8 cellular contexts compared by ENCODE assay signal in the genomic region with DNA sequence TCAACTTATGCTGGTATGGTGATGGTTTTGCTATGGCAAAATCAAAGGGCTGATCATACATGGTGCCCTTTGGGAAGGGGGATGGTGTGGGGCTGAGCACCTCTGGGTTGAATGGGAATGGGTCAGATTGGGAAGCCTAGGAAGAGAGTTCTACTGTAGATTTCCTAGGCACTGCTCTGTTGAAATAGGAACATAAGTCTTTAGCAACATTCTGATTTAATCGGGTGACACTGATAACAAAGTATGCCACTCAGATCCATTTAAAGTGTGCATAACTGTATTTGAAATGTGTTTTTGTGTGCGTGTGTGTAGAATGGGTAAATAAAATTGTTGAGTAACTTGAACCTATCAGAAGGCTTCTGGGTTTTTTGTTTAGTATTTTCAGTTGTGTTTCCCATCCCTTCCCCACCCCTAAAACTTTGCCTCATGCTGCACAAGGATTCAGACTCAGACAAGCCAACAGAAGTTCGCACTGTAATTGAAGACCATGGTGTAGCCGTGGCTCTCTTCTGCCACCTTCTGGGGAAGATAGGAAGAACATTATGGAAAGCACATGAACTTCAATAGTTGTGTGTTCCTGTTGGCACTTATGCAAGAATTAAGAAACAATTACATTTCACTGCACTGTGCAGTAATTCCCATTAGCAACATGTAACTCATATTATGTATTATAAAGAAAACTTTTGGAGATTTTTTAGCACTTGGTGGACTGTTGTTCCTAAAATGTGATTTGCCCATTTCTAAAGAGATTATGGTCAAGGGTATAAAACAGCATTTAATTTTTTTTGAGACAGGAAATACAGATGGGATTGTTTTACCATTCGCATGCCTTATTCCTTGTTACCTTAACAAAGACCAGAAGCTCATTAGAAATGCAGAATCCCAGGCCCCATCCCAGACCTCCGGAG. TPM values are rescaled to one million over a fixed set of nuclear protein-coding genes. Genes with fewer than 3 reads are reported as not detected.
DNase-seq lines count a peak whose midpoint lies in the region; ATAC-seq, FAIRE-seq and TF ChIP-seq lines count a peak whose summit lies in the region.

No MANE protein-coding gene starts in this region.

- intact Hi-C loops in breast epithelium (cut with DNase I; ENCODE audit: low total_unique reads) = loop anchor here (2.0 to 5.0 kb wide), 2 partner anchors 47 to 600 kb away; no protein-coding TSS in a partner anchor

- H3K27ac ChIP-seq in HEK293 (ENCODE audit: extremely low read depth, low read depth, low read length) (no peak overlapping the region), WERI-Rb-1 (no peak overlapping the region), breast epithelium (no peak overlapping the region)

- H3K9me3 ChIP-seq in HEK293 (ENCODE audit: control insufficient read depth, insufficient read depth, low read depth, low read length) (no peaks in the 10 kb centered on the region), WERI-Rb-1 (ENCODE audit: severe bottlenecking) (no peaks in the 10 kb centered on the region), breast epithelium (no peaks in the 10 kb centered on the region)

- DNase-seq in DMS 273 (lab: John Stamatoyannopoulos, UW; ENCODE audit: unreplicated experiment) (peak; percentile 81), NCI-H2196 (lab: John Stamatoyannopoulos, UW; ENCODE audit: unreplicated experiment) (peak; percentile 63), WERI-Rb-1 (peak; percentile 81), breast epithelium (ENCODE audit: low spot score in 2 of 2) (peak in 1 of 2 donors; percentile 67)
- DNase-seq in stimulated activated CD4-positive, alpha-beta T cell treated with anti-CD3 and anti-CD28 coated beads, Interleukin-1b, Interleukin-23, amount 100 ng/mL, for 4 hours (ENCODE audit: low read depth in 2 of 2) = peak; percentile 13 to 70

- FAIRE-seq in islet of Langerhans (lab: Jason Lieb, UNC) = peak; percentile 96

- H3K27me3 ChIP-seq in WERI-Rb-1 (ENCODE audit: insufficient read depth, low read depth, severe bottlenecking) (peaks cover 96% of the 10 kb centered on the region), breast epithelium (no peaks in the 10 kb centered on the region)

- H3K4me3 ChIP-seq in HEK293 (ENCODE audit: low read depth, low read length) = no peak overlapping the region
- H3K4me3 ChIP-seq in WERI-Rb-1 (ENCODE audit: low read depth, low read length) = no peak overlapping the region
- H3K4me3 ChIP-seq in breast epithelium = no peak overlapping the region

- no peak for TF ChIP-seq POLR2A in breast epithelium (IDR thresholded peaks at IDR 0.05)

- TF ChIP-seq CTCF in HEK293 (tag by site-specific recombination; IDR thresholded peaks at IDR 0.05) (peak; percentile 68; the same call in 1 of the 2 replicates), WERI-Rb-1 (IDR thresholded peaks at IDR 0.05; ENCODE audit: low read depth, low read length) (peak; percentile 99), breast epithelium (IDR thresholded peaks at IDR 0.05) (peak; percentile 68 to 90 (median 88))

- ATAC-seq in HG03095 (IDR thresholded peaks at IDR 0.05; ENCODE audit: unreplicated experiment) = no peak

- POLR2A ChIA-PET in HEK293 (lab: Yijun Ruan, JAX) = no interaction called here

- no peaks in the 10 kb centered on the region for H3K4me1 ChIP-seq in HEK293 (ENCODE audit: control insufficient read depth, insufficient read depth, low read length)
- peaks cover 0 to 4% of the 10 kb centered on the region in 2 donors for H3K4me1 ChIP-seq in breast epithelium

- H3K36me3 ChIP-seq in HEK293 (ENCODE audit: control insufficient read depth in 2 of 2, insufficient read depth in 1 of 2, low read length in 2 of 2) (no peaks in the 10 kb centered on the region), WERI-Rb-1 (no peaks in the 10 kb centered on the region), breast epithelium (no peaks in the 10 kb centered on the region)

- CTCF ChIA-PET in HEK293 (lab: Yijun Ruan, JAX) = interaction anchor here (0.5 to 4.8 kb wide), 15 partner anchors 19 to 587 kb away, joined by 3 to 20 read pairs (median 4); no protein-coding TSS in a partner anchor

TF ChIP-seq in HEK293, 187 proteins besides CTCF, POLR2A, EP300 and RAD21 (continues in another document):
- TF ChIP-seq ZSCAN23 (tag by site-specific recombination; IDR thresholded peaks at IDR 0.05) = no peak
- peak; percentile 95 for TF ChIP-seq ZNF654 (tag by site-specific recombination; IDR thresholded peaks at IDR 0.05; ENCODE audit: low read depth)
- no peak for TF ChIP-seq ZNF777 (tag by site-specific recombination; IDR thresholded peaks at IDR 0.05; ENCODE audit: borderline replicate concordance)
- TF ChIP-seq KLF8 (tag by site-specific recombination; IDR thresholded peaks at IDR 0.05) = no peak
- TF ChIP-seq ZNF621 (tag by site-specific recombination; IDR thresholded peaks at IDR 0.05) = no peak
- no peak for TF ChIP-seq ZNF350 (tag by site-specific recombination; IDR thresholded peaks at IDR 0.05)
- TF ChIP-seq ZNF335 (tag by site-specific recombination; conservative IDR thresholded peaks at IDR 0.05) = no peak
- TF ChIP-seq ZFP37 (tag by site-specific recombination; IDR thresholded peaks at IDR 0.05) = no peak
- no peak for TF ChIP-seq ZNF433 (tag by site-specific recombination; IDR thresholded peaks at IDR 0.05; ENCODE audit: low read depth)
- no peak for TF ChIP-seq ZFP41 (tag by site-specific recombination; IDR thresholded peaks at IDR 0.05; ENCODE audit: borderline replicate concordance)
- TF ChIP-seq, protein P1, sequence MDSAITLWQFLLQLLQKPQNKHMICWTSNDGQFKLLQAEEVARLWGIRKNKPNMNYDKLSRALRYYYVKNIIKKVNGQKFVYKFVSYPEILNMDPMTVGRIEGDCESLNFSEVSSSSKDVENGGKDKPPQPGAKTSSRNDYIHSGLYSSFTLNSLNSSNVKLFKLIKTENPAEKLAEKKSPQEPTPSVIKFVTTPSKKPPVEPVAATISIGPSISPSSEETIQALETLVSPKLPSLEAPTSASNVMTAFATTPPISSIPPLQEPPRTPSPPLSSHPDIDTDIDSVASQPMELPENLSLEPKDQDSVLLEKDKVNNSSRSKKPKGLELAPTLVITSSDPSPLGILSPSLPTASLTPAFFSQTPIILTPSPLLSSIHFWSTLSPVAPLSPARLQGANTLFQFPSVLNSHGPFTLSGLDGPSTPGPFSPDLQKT (IDR thresholded peaks at IDR 0.05; ENCODE audit: borderline replicate concordance, low read depth, low read length) = no peak
- TF ChIP-seq ZBTB17 (tag by site-specific recombination; IDR thresholded peaks at IDR 0.05) = peak; percentile 47
- TF ChIP-seq ZNF585B (tag by site-specific recombination; IDR thresholded peaks at IDR 0.05) = no peak
- TF ChIP-seq, protein P2, sequence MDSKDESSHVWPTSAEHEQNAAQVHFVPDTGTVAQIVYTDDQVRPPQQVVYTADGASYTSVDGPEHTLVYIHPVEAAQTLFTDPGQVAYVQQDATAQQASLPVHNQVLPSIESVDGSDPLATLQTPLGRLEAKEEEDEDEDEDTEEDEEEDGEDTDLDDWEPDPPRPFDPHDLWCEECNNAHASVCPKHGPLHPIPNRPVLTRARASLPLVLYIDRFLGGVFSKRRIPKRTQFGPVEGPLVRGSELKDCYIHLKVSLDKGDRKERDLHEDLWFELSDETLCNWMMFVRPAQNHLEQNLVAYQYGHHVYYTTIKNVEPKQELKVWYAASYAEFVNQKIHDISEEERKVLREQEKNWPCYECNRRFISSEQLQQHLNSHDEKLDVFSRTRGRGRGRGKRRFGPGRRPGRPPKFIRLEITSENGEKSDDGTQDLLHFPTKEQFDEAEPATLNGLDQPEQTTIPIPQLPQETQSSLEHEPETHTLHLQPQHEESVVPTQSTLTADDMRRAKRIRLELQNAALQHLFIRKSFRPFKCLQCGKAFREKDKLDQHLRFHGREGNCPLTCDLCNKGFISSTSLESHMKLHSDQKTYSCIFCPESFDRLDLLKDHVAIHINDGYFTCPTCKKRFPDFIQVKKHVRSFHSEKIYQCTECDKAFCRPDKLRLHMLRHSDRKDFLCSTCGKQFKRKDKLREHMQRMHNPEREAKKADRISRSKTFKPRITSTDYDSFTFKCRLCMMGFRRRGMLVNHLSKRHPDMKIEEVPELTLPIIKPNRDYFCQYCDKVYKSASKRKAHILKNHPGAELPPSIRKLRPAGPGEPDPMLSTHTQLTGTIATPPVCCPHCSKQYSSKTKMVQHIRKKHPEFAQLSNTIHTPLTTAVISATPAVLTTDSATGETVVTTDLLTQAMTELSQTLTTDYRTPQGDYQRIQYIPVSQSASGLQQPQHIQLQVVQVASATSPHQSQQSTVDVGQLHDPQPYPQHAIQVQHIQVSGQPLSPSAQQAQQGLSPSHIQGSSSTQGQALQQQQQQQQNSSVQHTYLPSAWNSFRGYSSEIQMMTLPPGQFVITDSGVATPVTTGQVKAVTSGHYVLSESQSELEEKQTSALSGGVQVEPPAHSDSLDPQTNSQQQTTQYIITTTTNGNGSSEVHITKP (tag by site-specific recombination; IDR thresholded peaks at IDR 0.05) = 0 out of 2 replicates have a peak, but pooled peaks have one; percentile 23
- TF ChIP-seq, protein P3, sequence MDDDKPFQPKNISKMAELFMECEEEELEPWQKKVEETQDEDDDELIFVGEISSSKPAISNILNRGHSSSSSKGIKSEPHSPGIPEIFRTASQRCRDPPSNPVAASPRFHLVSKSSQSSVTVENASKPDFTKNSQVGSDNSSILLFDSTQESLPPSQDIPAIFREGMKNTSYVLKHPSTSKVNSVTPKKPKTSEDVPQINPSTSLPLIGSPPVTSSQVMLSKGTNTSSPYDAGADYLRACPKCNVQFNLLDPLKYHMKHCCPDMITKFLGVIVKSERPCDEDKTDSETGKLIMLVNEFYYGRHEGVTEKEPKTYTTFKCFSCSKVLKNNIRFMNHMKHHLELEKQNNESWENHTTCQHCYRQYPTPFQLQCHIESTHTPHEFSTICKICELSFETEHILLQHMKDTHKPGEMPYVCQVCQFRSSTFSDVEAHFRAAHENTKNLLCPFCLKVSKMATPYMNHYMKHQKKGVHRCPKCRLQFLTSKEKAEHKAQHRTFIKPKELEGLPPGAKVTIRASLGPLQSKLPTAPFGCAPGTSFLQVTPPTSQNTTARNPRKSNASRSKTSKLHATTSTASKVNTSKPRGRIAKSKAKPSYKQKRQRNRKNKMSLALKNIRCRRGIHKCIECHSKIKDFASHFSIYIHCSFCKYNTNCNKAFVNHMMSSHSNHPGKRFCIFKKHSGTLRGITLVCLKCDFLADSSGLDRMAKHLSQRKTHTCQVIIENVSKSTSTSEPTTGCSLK (tag by site-specific recombination; IDR thresholded peaks at IDR 0.05) = no peak
- no peak for TF ChIP-seq ZNF561 (tag by site-specific recombination; IDR thresholded peaks at IDR 0.05; ENCODE audit: borderline replicate concordance)

RNA-seq across cellular contexts. Expression of a gene that starts 10.9 kb away (rescaled TPM):
- total RNA-seq in breast epithelium = 1 to 10 TPM in 1 of 3 donors, under 1 TPM in 2; 0.80 to 3.1 (median 0.98) TPM

RNA-seq across cellular contexts. Expression of a gene that starts 24.6 kb away (rescaled TPM):
- 10 to 100 TPM in 1 of 3 donors, 1 to 10 TPM in 2; 7.5 to 13.2 (median 8.2) TPM for total RNA-seq in breast epithelium

RNA-seq across cellular contexts. Expression of a gene that starts 26.3 kb away (rescaled TPM):
- total RNA-seq in breast epithelium = 1 to 10 TPM in 2 of 3 donors, not detected in 1; 6.4 to 7.5 TPM

RNA-seq across cellular contexts. Expression of a gene that starts 26.7 kb away (rescaled TPM):
- 10 to 100 TPM in 1 of 3 donors, 1 to 10 TPM in 2; 6.9 to 13.3 (median 9.2) TPM for total RNA-seq in breast epithelium

RNA-seq across cellular contexts. Expression of a gene that starts 45.2 kb away (rescaled TPM):
- total RNA-seq in breast epithelium = 10 to 100 TPM in 1 of 3 donors, 1 to 10 TPM in 1, under 1 TPM in 1; under 0.01 to 22.2 (median 5.6) TPM
